29 cellular contexts compared by ENCODE assay signal in the genomic region with DNA sequence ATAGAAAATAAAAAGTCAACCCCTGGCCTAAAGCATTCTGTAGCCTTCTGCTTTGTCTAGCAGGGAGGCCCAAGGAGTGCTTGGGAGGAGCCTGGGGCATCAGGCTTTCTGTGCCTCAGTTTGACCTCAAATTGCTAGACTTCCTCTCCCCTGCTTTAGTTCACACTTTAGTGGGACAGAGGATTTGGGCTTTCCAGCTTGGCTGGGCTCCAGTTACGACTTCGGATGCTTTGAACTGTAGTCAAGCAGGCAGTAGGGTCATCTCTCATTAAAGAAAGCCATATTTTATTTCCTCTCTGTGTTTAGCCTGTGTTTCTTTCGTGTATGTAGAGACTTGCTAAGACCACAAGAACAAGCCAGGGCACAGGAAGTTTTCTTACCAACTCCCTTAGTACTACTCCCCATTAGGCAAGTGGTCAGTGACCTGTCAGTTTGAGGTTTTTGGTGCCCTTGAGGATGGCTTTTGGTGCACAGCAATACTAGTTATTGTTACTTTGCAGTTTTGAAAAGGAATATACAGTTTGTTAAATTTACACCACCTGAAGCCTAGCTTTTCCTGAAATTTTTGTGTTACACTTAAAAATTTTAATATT.
"Had no signal": no experiment of that assay in that cellular context is flagged by ENCODE, and none has a peak within 500 bp of the region (broad histone marks: within the 10 kb centered on the region; RNA-seq: fewer than 3 reads in every experiment).

No MANE protein-coding gene starts in this region.

- H3K4me3 Mint-ChIP-seq: activated CD4-positive, alpha-beta memory T cell treated with anti-CD3 and anti-CD28 coated beads, Interleukin-2, amount 10 ng/mL, durations not matched to agents 7 days and 5 days; activated CD4-positive, alpha-beta T cell treated with anti-CD3 and anti-CD28 coated beads, Interleukin-2, amount 10 ng/mL, durations not matched to agents 7 days and 5 days; activated naive CD8-positive, alpha-beta T cell; activated T-cell treated with anti-CD3 and anti-CD28 coated beads, Interleukin-2, amount 50 U/mL, for 24 hours; activated T-helper 17 cell treated with anti-CD3 and anti-CD28 coated beads, Interleukin-2, amount 50 U/mL, for 72 hours; effector memory CD8-positive, alpha-beta T cell; WTC11 had no signal

- DNase-seq: activated CD4-positive, alpha-beta memory T cell treated with anti-CD3 and anti-CD28 coated beads, Interleukin-2, amount 10 ng/mL, durations not matched to agents 7 days and 5 days; activated CD4-positive, alpha-beta T cell treated with anti-CD3 and anti-CD28 coated beads for 1 hour; activated CD4-positive, alpha-beta T cell treated with anti-CD3 and anti-CD28 coated beads for 4 hours; activated CD4-positive, alpha-beta T cell treated with anti-CD3 and anti-CD28 coated beads, Interleukin-2, amount 10 ng/mL, durations not matched to agents 7 days and 5 days; activated CD4-positive, alpha-beta T cell treated with anti-CD3 and anti-CD28 coated beads, Interleukin-2, amount 50 U/mL, for 4 hours; activated CD8-positive, alpha-beta memory T cell treated with anti-CD3 and anti-CD28 coated beads, Interleukin-2, amount 50 U/mL, for 48 hours; activated effector memory CD4-positive, alpha-beta T cell treated with Interleukin-2 at 50 U/mL for 16 hours; activated gamma-delta T cell treated with Interleukin-2 at 50 U/mL for 16 hours; activated naive CD4-positive, alpha-beta T cell treated with anti-CD3 and anti-CD28 coated beads, Interleukin-2, amount 50 U/mL, for 16 hours; activated naive CD4-positive, alpha-beta T cell treated with Interleukin-2 at 50 U/mL for 16 hours; activated T-cell treated with anti-CD3 and anti-CD28 coated beads for 4 hours; activated T-cell treated with anti-CD3 and anti-CD28 coated beads, Interleukin-2, amount 50 U/mL, for 24 hours; amniotic stem cell; anterior cingulate cortex; brain microvascular endothelial cell; caudate nucleus; cortex of kidney; dermis blood vessel endothelial cell; effector CD4-positive, alpha-beta T cell; effector memory CD8-positive, alpha-beta T cell; erythroblast; foreskin keratinocyte; gastrocnemius medialis; glutamatergic neuron; heart left ventricle; T-helper 2 cell had no signal

- H3K4me1 Mint-ChIP-seq: activated CD4-positive, alpha-beta memory T cell treated with anti-CD3 and anti-CD28 coated beads, Interleukin-2, amount 10 ng/mL, durations not matched to agents 7 days and 5 days; activated CD4-positive, alpha-beta T cell treated with anti-CD3 and anti-CD28 coated beads, Interleukin-2, amount 10 ng/mL, durations not matched to agents 7 days and 5 days; WTC11 had no signal

- H3K9me3 Mint-ChIP-seq: activated CD4-positive, alpha-beta memory T cell treated with anti-CD3 and anti-CD28 coated beads, Interleukin-2, amount 10 ng/mL, durations not matched to agents 7 days and 5 days; activated CD4-positive, alpha-beta T cell treated with anti-CD3 and anti-CD28 coated beads, Interleukin-2, amount 10 ng/mL, durations not matched to agents 7 days and 5 days; activated T-helper 17 cell treated with anti-CD3 and anti-CD28 coated beads, Interleukin-2, amount 50 U/mL, for 72 hours; effector memory CD8-positive, alpha-beta T cell had no signal

- H3K27ac Mint-ChIP-seq: activated CD4-positive, alpha-beta memory T cell treated with anti-CD3 and anti-CD28 coated beads, Interleukin-2, amount 10 ng/mL, durations not matched to agents 7 days and 5 days; activated CD4-positive, alpha-beta T cell treated with anti-CD3 and anti-CD28 coated beads, Interleukin-2, amount 10 ng/mL, durations not matched to agents 7 days and 5 days; activated naive CD8-positive, alpha-beta T cell; activated T-cell treated with anti-CD3 and anti-CD28 coated beads, Interleukin-2, amount 50 U/mL, for 24 hours; activated T-helper 17 cell treated with anti-CD3 and anti-CD28 coated beads, Interleukin-2, amount 50 U/mL, for 72 hours; WTC11 had no signal

- H3K27me3 Mint-ChIP-seq: activated CD4-positive, alpha-beta memory T cell treated with anti-CD3 and anti-CD28 coated beads, Interleukin-2, amount 10 ng/mL, durations not matched to agents 7 days and 5 days; activated CD4-positive, alpha-beta T cell treated with anti-CD3 and anti-CD28 coated beads, Interleukin-2, amount 10 ng/mL, durations not matched to agents 7 days and 5 days; activated naive CD8-positive, alpha-beta T cell; activated T-cell treated with anti-CD3 and anti-CD28 coated beads, Interleukin-2, amount 50 U/mL, for 24 hours; activated T-helper 17 cell treated with anti-CD3 and anti-CD28 coated beads, Interleukin-2, amount 50 U/mL, for 72 hours; effector memory CD8-positive, alpha-beta T cell had no signal

- ATAC-seq: activated T-helper 17 cell treated with anti-CD3 and anti-CD28 coated beads, Interleukin-2, amount 50 U/mL, for 72 hours; effector memory CD8-positive, alpha-beta T cell; foreskin keratinocyte; gastrocnemius medialis; heart left ventricle; WTC11 had no signal
